In genomic region chr7:74183653-74184450, GRCh38 we compare ENCODE assay signal across 10 cellular contexts. TPM values are rescaled to one million over a fixed set of nuclear protein-coding genes. Genes with fewer than 3 reads are reported as not detected.
A peak's percentile ranks its signal among the peaks of the same experiment; 100 is the strongest.
DNase-seq lines count a peak whose midpoint lies in the region; ATAC-seq and TF ChIP-seq lines count a peak whose summit lies in the region.
"Had no signal": no experiment of that assay in that cellular context is flagged by ENCODE, and none has a peak within 500 bp of the region (broad histone marks: within the 10 kb centered on the region; RNA-seq: fewer than 3 reads in every experiment).

No MANE protein-coding gene starts in this region.

- no peak overlapping the region for H3K9ac ChIP-seq in OCI-LY3 (ENCODE audit: low read length)

- H3K27ac ChIP-seq in OCI-LY3 (ENCODE audit: low read length) (no peak overlapping the region), psoas muscle (peak overlapping the region; percentile 74)
- H3K27ac ChIP-seq: ovary had no signal

- H3K4me1 ChIP-seq in OCI-LY3 (ENCODE audit: low read length) (peaks cover 12% of the 10 kb centered on the region), psoas muscle (peaks cover 100% of the 10 kb centered on the region)

- intact Hi-C loops in psoas muscle (cut with DNase I) = loop anchor here in 1 of 2 donors (5.0 kb wide), 1 partner anchor 117 kb away; no protein-coding TSS in a partner anchor

- H4K20me1 ChIP-seq in OCI-LY3 (ENCODE audit: insufficient read depth, low read length) = peaks cover 99% of the 10 kb centered on the region

- H3K9me3 Mint-ChIP-seq in central memory CD8-positive, alpha-beta T cell = no peaks in the 10 kb centered on the region

- H3K9me3 ChIP-seq in OCI-LY3 (ENCODE audit: insufficient read depth, low read length) (no peaks in the 10 kb centered on the region), psoas muscle (no peaks in the 10 kb centered on the region)
- H3K9me3 ChIP-seq: ovary had no signal

- no peak overlapping the region for H3K4me2 ChIP-seq in OCI-LY3 (ENCODE audit: low read length)

- WGBS in psoas muscle, 3 donors = 39 to 60% (median 42%) methylated on average over 7 of the region's 7 CpGs

- H2AFZ ChIP-seq in OCI-LY3 (ENCODE audit: low read depth, low read length) = no peak overlapping the region

- H3K36me3 ChIP-seq in OCI-LY3 (replicated peaks; ENCODE audit: low read depth, low read length) (peaks cover 65% of the 10 kb centered on the region), psoas muscle (ENCODE audit: insufficient read depth in 1 of 2, low read depth in 1 of 2) (peaks cover 0 to 25% of the 10 kb centered on the region in 2 donors)
- H3K36me3 ChIP-seq: ovary had no signal

- TF ChIP-seq CTCF in OCI-LY3 (IDR thresholded peaks at IDR 0.05; ENCODE audit: low read depth, low read length) (peak; percentile 64), psoas muscle (IDR thresholded peaks at IDR 0.05) (peak; percentile 11)

- H3K4me3 ChIP-seq in OCI-LY3 (ENCODE audit: low read length) = no peak overlapping the region
- H3K4me3 ChIP-seq in psoas muscle = peak overlapping the region; percentile 1
- H3K4me3 ChIP-seq: ovary had no signal

- H3K4me1 Mint-ChIP-seq in central memory CD8-positive, alpha-beta T cell = peaks cover 83% of the 10 kb centered on the region

- H3K27ac Mint-ChIP-seq in central memory CD8-positive, alpha-beta T cell (ENCODE audit: low read depth) = peak overlapping the region; percentile 8

- DNase-seq in NCI-H748 (lab: John Stamatoyannopoulos, UW; ENCODE audit: unreplicated experiment) (peak; percentile 22), NCI-H748 treated with DMSO at 0.1 percent for 48 hours (lab: John Stamatoyannopoulos, UW) (no peak), psoas muscle (no peak), AML-193 (lab: John Stamatoyannopoulos, UW) (no peak), NCI-H2029 treated with DMSO at 0.1 percent for 48 hours (lab: John Stamatoyannopoulos, UW) (no peak)
- no peak for DNase-seq in central memory CD8-positive, alpha-beta T cell (ENCODE audit: low spot score in 2 of 2)
- DNase-seq: anterior cingulate cortex had no signal

- H3K27me3 ChIP-seq in OCI-LY3 (ENCODE audit: low read depth, low read length) (no peaks in the 10 kb centered on the region), psoas muscle (ENCODE audit: insufficient read depth in 3 of 3, low read length in 2 of 3) (no peaks in the 10 kb centered on the region)
- H3K27me3 ChIP-seq: ovary had no signal

- peak; percentile 58 for ATAC-seq in central memory CD8-positive, alpha-beta T cell (replicated peaks; ENCODE audit: extremely low read depth, poor library complexity, severe bottlenecking)
- no peak for ATAC-seq in psoas muscle
- ATAC-seq in GM21737 (IDR thresholded peaks at IDR 0.05; ENCODE audit: unreplicated experiment) = no peak

- peak overlapping the region; percentile 49 for H3K4me3 Mint-ChIP-seq in central memory CD8-positive, alpha-beta T cell

- peaks cover 100% of the 10 kb centered on the region for H3K79me2 ChIP-seq in OCI-LY3 (ENCODE audit: low read length)

- H3K36me3 Mint-ChIP-seq in central memory CD8-positive, alpha-beta T cell (ENCODE audit: insufficient read depth) = peaks cover 43% of the 10 kb centered on the region

- H3K27me3 Mint-ChIP-seq in central memory CD8-positive, alpha-beta T cell = no peaks in the 10 kb centered on the region

RNA-seq across cellular contexts. Expression of gene EIF4H, which starts 9.7 kb away (rescaled TPM):
- 100 to 1,000 TPM; 223 to 327 (median 284) TPM for total RNA-seq in psoas muscle
- 100 to 1,000 TPM; 196 to 263 (median 221) TPM for polyA plus RNA-seq in psoas muscle

RNA-seq across cellular contexts. Expression of gene LAT2, which starts 26.0 kb away (rescaled TPM):
- 1 to 10 TPM; 1.9 to 3.3 (median 2.7) TPM for total RNA-seq in psoas muscle
- 1 to 10 TPM; 1.2 to 3.4 (median 2.9) TPM for polyA plus RNA-seq in psoas muscle
